Comparison of ENCODE assay signal across 29 cellular contexts in genomic region chr2:223032187-223033142, GRCh38. TPM values are rescaled to one million over a fixed set of nuclear protein-coding genes. Genes with fewer than 3 reads are reported as not detected.
A peak's percentile ranks its signal among the peaks of the same experiment; 100 is the strongest.
DNase-seq lines count a peak whose midpoint lies in the region; ATAC-seq, FAIRE-seq and TF ChIP-seq lines count a peak whose summit lies in the region.
"Had no signal": no experiment of that assay in that cellular context is flagged by ENCODE, and none has a peak within 500 bp of the region (broad histone marks: within the 10 kb centered on the region; RNA-seq: fewer than 3 reads in every experiment).

No MANE protein-coding gene starts in this region.

- no peaks in the 10 kb centered on the region for H3K27me3 ChIP-seq in bronchial epithelial cell (ENCODE audit: control insufficient read depth, insufficient read depth, low read length)
- H3K27me3 ChIP-seq: heart right ventricle, pancreas, SJSA1, tibial nerve had no signal

- no peaks in the 10 kb centered on the region for H3K36me3 ChIP-seq in bronchial epithelial cell (ENCODE audit: control insufficient read depth, insufficient read depth, low read length)
- H3K36me3 ChIP-seq: heart right ventricle, pancreas, SJSA1, tibial nerve had no signal

- H3K4me1 Mint-ChIP-seq in T-cell, result no peaks in the 10 kb centered on the region
- H3K4me1 Mint-ChIP-seq: activated CD4-positive, alpha-beta memory T cell treated with anti-CD3 and anti-CD28 coated beads, Interleukin-2, amount 10 ng/mL, durations not matched to agents 7 days and 5 days; activated naive CD8-positive, alpha-beta T cell treated with anti-CD3 and anti-CD28 coated beads for 36 hours; activated T-helper 17 cell treated with anti-CD3 and anti-CD28 coated beads, Interleukin-2, amount 50 U/mL, for 72 hours; nephron had no signal

- no peak for ATAC-seq in HG03108 (IDR thresholded peaks at IDR 0.05; ENCODE audit: unreplicated experiment)
- ATAC-seq in T-cell (replicated peaks in 1 of 4), result no peak
- ATAC-seq: activated T-helper 17 cell treated with anti-CD3 and anti-CD28 coated beads, Interleukin-2, amount 50 U/mL, for 72 hours; GM23338; heart right ventricle; left cardiac atrium; pancreas had no signal

- no peak for FAIRE-seq in bronchial epithelial cell (lab: Jason Lieb, UNC)
- FAIRE-seq: GM18507, pancreas had no signal

- no peak overlapping the region for H3K4me3 ChIP-seq in bronchial epithelial cell (ENCODE audit: low read depth, low read length)
- H3K4me3 ChIP-seq: GM23338, heart right ventricle, pancreas, SJSA1, tibial nerve had no signal

- H3K27me3 Mint-ChIP-seq in T-cell, result peaks cover 0 to 4% of the 10 kb centered on the region in 2 donors
- H3K27me3 Mint-ChIP-seq: activated CD4-positive, alpha-beta memory T cell treated with anti-CD3 and anti-CD28 coated beads, Interleukin-2, amount 10 ng/mL, durations not matched to agents 7 days and 5 days had no signal

- peak; percentile 33 for DNase-seq in EL
- DNase-seq in NCI-H226, result peak; percentile 20
- peak; percentile 38 for DNase-seq in bronchial epithelial cell (ENCODE audit: low read depth)
- DNase-seq in renal cortical epithelial cell (ENCODE audit: low read depth), result peak; percentile 24
- DNase-seq in activated naive CD4-positive, alpha-beta T cell treated with anti-CD3 and anti-CD28 coated beads, Interleukin-2, amount 50 U/mL, for 16 hours, result no peak
- no peak for DNase-seq in T-cell
- DNase-seq: activated CD4-positive, alpha-beta memory T cell treated with anti-CD3 and anti-CD28 coated beads, Interleukin-2, amount 10 ng/mL, durations not matched to agents 7 days and 5 days; activated CD4-positive, alpha-beta T cell treated with anti-CD3 and anti-CD28 coated beads for 1 hour; activated naive CD8-positive, alpha-beta T cell treated with anti-CD3 and anti-CD28 coated beads for 36 hours; Calu3; DMS79 treated with DMSO at 0.1 percent for 48 hours; heart right ventricle; left cardiac atrium; mammary epithelial cell; NCI-H1417; NCI-H2081; NCI-H446; NCI-H774; pancreas; RPMI8226; stimulated activated CD4-positive, alpha-beta T cell treated with anti-CD3 and anti-CD28 coated beads, Interleukin-2, amount 100 ng/mL, for 48 hours had no signal

- H3K4me3 Mint-ChIP-seq in T-cell, result no peak overlapping the region
- H3K4me3 Mint-ChIP-seq: activated CD4-positive, alpha-beta memory T cell treated with anti-CD3 and anti-CD28 coated beads, Interleukin-2, amount 10 ng/mL, durations not matched to agents 7 days and 5 days; activated naive CD8-positive, alpha-beta T cell treated with anti-CD3 and anti-CD28 coated beads for 36 hours; activated T-helper 17 cell treated with anti-CD3 and anti-CD28 coated beads, Interleukin-2, amount 50 U/mL, for 72 hours; GM23338; nephron had no signal

- CTCF ChIA-PET in T-cell (lab: Charles Lee), result no interaction called here

- H3K27ac Mint-ChIP-seq in T-cell, result no peak overlapping the region
- H3K27ac Mint-ChIP-seq: activated CD4-positive, alpha-beta memory T cell treated with anti-CD3 and anti-CD28 coated beads, Interleukin-2, amount 10 ng/mL, durations not matched to agents 7 days and 5 days; activated naive CD8-positive, alpha-beta T cell treated with anti-CD3 and anti-CD28 coated beads for 36 hours; activated T-helper 17 cell treated with anti-CD3 and anti-CD28 coated beads, Interleukin-2, amount 50 U/mL, for 72 hours; GM23338; nephron had no signal

- POLR2A ChIA-PET in T-cell (lab: Charles Lee), result no interaction called here

- peaks cover 5 to 18% (median 12%) of the 10 kb centered on the region in 3 donors for H3K9me3 Mint-ChIP-seq in T-cell

- no peaks in the 10 kb centered on the region for H3K36me3 Mint-ChIP-seq in T-cell
- H3K36me3 Mint-ChIP-seq: activated naive CD8-positive, alpha-beta T cell treated with anti-CD3 and anti-CD28 coated beads for 36 hours had no signal

- TF ChIP-seq CTCF in bronchial epithelial cell (IDR thresholded peaks at IDR 0.05; ENCODE audit: insufficient read depth, low read length, severe bottlenecking), result no peak

RNA-seq across cellular contexts. Expression of gene KCNE4, which starts 19.5 kb away (rescaled TPM):
- under 0.01 and 0.26 TPM in 2 replicates for total RNA-seq in bronchial epithelial cell
- 0.05 and 0.52 TPM in 2 replicates for total RNA-seq in renal cortical epithelial cell
- total RNA-seq in T-cell, result not detected
- total RNA-seq: activated CD4-positive, alpha-beta memory T cell treated with anti-CD3 and anti-CD28 coated beads, Interleukin-2, amount 10 ng/mL, durations not matched to agents 7 days and 5 days; activated naive CD8-positive, alpha-beta T cell treated with anti-CD3 and anti-CD28 coated beads for 36 hours; activated T-helper 17 cell treated with anti-CD3 and anti-CD28 coated beads, Interleukin-2, amount 50 U/mL, for 72 hours; Calu3; GM23338; T-helper 1 cell treated with Interleukin-12 subunit alpha and Interleukin-12 subunit beta and Interleukin-4 antibody, amounts not matched to agents 30 ng/mL and 1 ng/mL, for 36 hours had no signal

Comparison
In these comparisons a context has a peak if more than half of its experiments do, and no peak if none do; other contexts are left out.
1. DNase-seq: peak in EL (single experiment), NCI-H226 (single experiment), bronchial epithelial cell (single experiment) and renal cortical epithelial cell (single experiment); none in activated naive CD4-positive, alpha-beta T cell treated with anti-CD3 and anti-CD28 coated beads, Interleukin-2, amount 50 U/mL, for 16 hours (single experiment) and T-cell (0 of 34).